Comparison of ENCODE assay signal across 8 cellular contexts in the genomic region with DNA sequence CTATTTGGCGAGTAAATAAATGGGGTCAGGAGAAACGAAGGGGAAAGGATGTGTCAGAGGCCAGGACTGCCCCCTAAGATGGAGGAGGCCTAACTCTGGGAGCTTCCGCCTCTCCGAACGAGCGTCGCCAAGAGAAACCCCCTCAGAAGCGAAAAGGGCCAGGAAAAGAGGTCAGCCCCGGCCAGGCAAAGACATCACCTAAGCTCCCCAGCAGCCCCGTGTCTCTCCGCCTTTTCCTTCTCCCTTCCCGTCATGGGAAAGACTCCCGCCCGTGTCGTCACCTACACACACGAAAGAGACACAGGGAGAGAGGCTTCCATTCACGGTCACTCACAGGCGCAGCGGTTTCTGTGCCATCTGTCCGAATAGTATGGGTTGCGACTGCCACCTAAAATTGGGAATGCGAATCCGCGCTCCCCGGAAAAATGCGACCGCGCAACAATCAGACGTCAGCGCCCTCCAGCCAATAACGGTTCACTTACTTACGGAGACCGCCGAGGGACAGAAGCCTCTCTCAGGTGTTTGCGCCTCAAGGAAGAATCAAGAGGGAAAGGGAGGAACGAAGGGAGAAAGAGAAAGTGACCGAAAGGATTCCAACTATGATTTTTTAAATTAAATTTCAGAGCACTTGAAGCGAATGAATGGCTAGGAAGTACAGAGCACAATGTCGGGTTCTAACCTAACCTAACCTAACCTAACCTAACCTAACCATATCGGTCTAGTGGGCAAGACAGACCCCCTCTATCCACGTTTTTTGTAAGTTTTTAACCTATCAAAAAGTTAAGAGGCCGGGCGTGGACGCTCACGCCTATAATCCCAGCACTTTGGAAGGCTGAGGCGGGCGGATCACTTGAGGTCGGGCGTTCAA.
DNase-seq lines count a peak whose midpoint lies in the region; ATAC-seq, FAIRE-seq and TF ChIP-seq lines count a peak whose summit lies in the region.

TSS of gene CWF19L1 (minus strand) at position 402 of the 868 bp plus-strand sequence. CDS start at position 357, 45 bp downstream.

- H3K27ac ChIP-seq in cingulate gyrus (ENCODE audit: low read depth, low read length) = peak within 1 kb of the TSS; percentile 79

- TF ChIP-seq POLR2A in GM18526 (IDR thresholded peaks at IDR 0.05; ENCODE audit: extremely low read depth, insufficient read length) = peak; percentile 38

- peak; percentile 81 for ATAC-seq in HG03280 (IDR thresholded peaks at IDR 0.05; ENCODE audit: unreplicated experiment)

- DNase-seq in NCI-H510A (lab: John Stamatoyannopoulos, UW) (peak; percentile 75), kidney tubule cell (ENCODE audit: low spot score) (peak; percentile 92)
- peak; percentile 70 for DNase-seq in activated CD4-positive, alpha-beta T cell treated with anti-CD3 and anti-CD28 coated beads for 4 hours
- peak; percentile 38 to 56 for DNase-seq in stimulated activated CD4-positive, alpha-beta T cell treated with anti-CD3 and anti-CD28 coated beads, Interleukin-1b, Interleukin-23, amount 100 ng/mL, for 1 hour (ENCODE audit: low read depth in 2 of 2)

- peak; percentile 88 for FAIRE-seq in A204.1 (lab: Jason Lieb, UNC)

Comparison
In these comparisons a context has a peak if more than half of its experiments do, and no peak if none do; other contexts are left out.
1. Peak in every context shown above with its lines: DNase-seq, ATAC-seq and H3K27ac ChIP-seq.